9 cellular contexts compared by ENCODE assay signal in the genomic region with DNA sequence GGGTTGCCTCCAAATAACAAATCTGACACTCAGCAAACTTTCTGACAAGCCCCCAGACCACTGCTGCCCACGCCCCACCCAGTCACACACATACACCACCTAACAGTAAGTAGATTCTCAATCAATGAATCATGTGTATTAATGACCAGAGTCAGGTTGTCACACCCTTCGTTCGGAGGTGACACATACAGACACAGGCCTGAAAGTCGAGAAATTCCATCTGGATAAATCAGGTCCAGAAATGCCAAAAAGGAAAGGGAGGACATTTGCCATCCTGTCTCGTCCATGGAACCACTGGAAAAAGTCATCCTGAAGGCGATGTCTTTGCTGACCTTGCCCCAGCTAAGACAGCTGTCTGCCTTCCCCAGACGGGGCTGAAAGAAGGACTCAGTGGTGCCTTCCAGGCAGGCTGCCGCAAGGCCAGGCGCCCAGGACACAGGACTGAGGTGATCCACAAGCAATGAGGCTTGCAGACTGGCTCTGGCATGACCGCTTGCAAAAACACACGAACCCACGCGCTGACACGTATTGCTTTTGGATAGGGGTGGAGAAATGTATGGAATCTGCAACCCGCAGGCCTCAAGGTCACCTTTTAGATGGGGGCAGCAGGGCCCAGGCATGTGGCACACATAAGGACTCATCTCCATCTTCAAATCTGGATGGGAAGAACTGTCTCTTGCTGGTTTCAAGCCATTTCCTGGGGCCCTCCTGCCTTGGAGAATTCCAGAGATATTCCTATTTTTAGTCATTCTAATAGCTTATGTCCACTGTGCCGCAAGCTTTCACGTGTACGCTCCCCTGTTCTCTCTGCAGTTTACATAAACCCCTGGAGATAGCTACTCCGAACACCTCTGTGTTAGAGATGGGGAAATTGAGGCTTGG. TPM values are rescaled to one million over a fixed set of nuclear protein-coding genes. Genes with fewer than 3 reads are reported as not detected.
A peak's percentile ranks its signal among the peaks of the same experiment; 100 is the strongest.
DNase-seq lines count a peak whose midpoint lies in the region; ATAC-seq, FAIRE-seq and TF ChIP-seq lines count a peak whose summit lies in the region.
"Had no signal": no experiment of that assay in that cellular context is flagged by ENCODE, and none has a peak within 500 bp of the region (broad histone marks: within the 10 kb centered on the region; RNA-seq: fewer than 3 reads in every experiment).

No MANE protein-coding gene starts in this region.

- H3K4me1 ChIP-seq in Karpas-422 (ENCODE audit: low read length) (peaks cover 93% of the 10 kb centered on the region), mucosa of stomach (ENCODE audit: control insufficient read depth, insufficient read depth, low read length) (peaks cover 55% of the 10 kb centered on the region)

- H3K9me3 ChIP-seq in Karpas-422 (ENCODE audit: low read length) = no peaks in the 10 kb centered on the region
- H3K9me3 ChIP-seq in mucosa of stomach (ENCODE audit: control insufficient read depth, low read length) = no peaks in the 10 kb centered on the region

- H3K9me2 ChIP-seq in Karpas-422 (replicated peaks; ENCODE audit: insufficient read depth, low read length) = no peaks in the 10 kb centered on the region

- TF ChIP-seq CTCF in AG10803 (conservative IDR thresholded peaks at IDR 0.05; ENCODE audit: low read length) (no peak; the same call in 1 of the 2 replicates), bronchial epithelial cell (IDR thresholded peaks at IDR 0.05; ENCODE audit: insufficient read depth, low read length, severe bottlenecking) (no peak), nephron progenitor cell (IDR thresholded peaks at IDR 0.05) (no peak)

- DNase-seq in AG10803 (ENCODE audit: low read depth) (peak; percentile 76), Karpas-422 (peak; percentile 39), bronchial epithelial cell (ENCODE audit: low read depth) (peak; percentile 57), NCI-H1417 (lab: John Stamatoyannopoulos, UW) (no peak), nephron progenitor cell (no peak)

- H3K27me3 Mint-ChIP-seq in nephron progenitor cell (ENCODE audit: low read depth, poor library complexity) = peaks cover 23% of the 10 kb centered on the region

- H3K4me3 ChIP-seq in AG10803 (ENCODE audit: low read length) (no peak overlapping the region), Karpas-422 (ENCODE audit: low read length) (no peak overlapping the region), bronchial epithelial cell (ENCODE audit: low read depth, low read length) (no peak overlapping the region), mucosa of stomach (ENCODE audit: low read length) (no peak overlapping the region)

- no peak overlapping the region for H3K4me3 Mint-ChIP-seq in nephron progenitor cell

- H3K9me3 Mint-ChIP-seq in nephron progenitor cell = peaks cover 9% of the 10 kb centered on the region

- peaks cover 18% of the 10 kb centered on the region; the same call in 1 of the 2 replicates for H4K20me1 ChIP-seq in Karpas-422 (ENCODE audit: insufficient read depth, low read depth, low read length)

- H3K27ac Mint-ChIP-seq in nephron progenitor cell = no peak overlapping the region

- no peak for FAIRE-seq in bronchial epithelial cell (lab: Jason Lieb, UNC)
- FAIRE-seq: endometrium had no signal

- H3K36me3 ChIP-seq in Karpas-422 (ENCODE audit: insufficient read depth, low read length) (peaks cover 24% of the 10 kb centered on the region; the same call in 1 of the 2 replicates), bronchial epithelial cell (ENCODE audit: control insufficient read depth, insufficient read depth, low read length) (no peaks in the 10 kb centered on the region), mucosa of stomach (ENCODE audit: control insufficient read depth, insufficient read depth, low read length) (no peaks in the 10 kb centered on the region)

- H3K9ac ChIP-seq in Karpas-422 (ENCODE audit: low read length) (no peak overlapping the region), mucosa of stomach (ENCODE audit: low read length) (peak overlapping the region; percentile 9)

- peaks cover 100% of the 10 kb centered on the region for H3K79me2 ChIP-seq in Karpas-422 (ENCODE audit: low read length)

- no peak overlapping the region for H2AFZ ChIP-seq in Karpas-422 (ENCODE audit: low read length)

- H3K27ac ChIP-seq in Karpas-422 (ENCODE audit: low read length) = no peak overlapping the region

- H3K27me3 ChIP-seq in Karpas-422 (ENCODE audit: low read length) (no peaks in the 10 kb centered on the region), bronchial epithelial cell (ENCODE audit: control insufficient read depth, insufficient read depth, low read length) (no peaks in the 10 kb centered on the region), mucosa of stomach (ENCODE audit: control insufficient read depth, insufficient read depth, low read length) (no peaks in the 10 kb centered on the region)

- H3K4me1 Mint-ChIP-seq in nephron progenitor cell = peaks cover 48% of the 10 kb centered on the region

- no peak overlapping the region for H3K4me2 ChIP-seq in Karpas-422 (ENCODE audit: low read depth, low read length, poor library complexity, severe bottlenecking)

- H3K36me3 Mint-ChIP-seq in nephron progenitor cell (ENCODE audit: low read depth) = no peaks in the 10 kb centered on the region

- ATAC-seq in GM19455 (IDR thresholded peaks at IDR 0.05; ENCODE audit: unreplicated experiment) (no peak), HG02610 (IDR thresholded peaks at IDR 0.05; ENCODE audit: unreplicated experiment) (no peak)

RNA-seq across cellular contexts. Expression of gene NFATC2, which starts 9.0 kb away (rescaled TPM):
- 22.5 and 32.3 TPM in 2 replicates for total RNA-seq in Karpas-422 (2014; rRNA removed; shearing (Covaris generic); ENCODE audit: low replicate concordance)
- under 0.01 TPM in 1 of 2 replicates, not detected in the other for total RNA-seq in bronchial epithelial cell

Comparison
In these comparisons a context has a peak if more than half of its experiments do, and no peak if none do; other contexts are left out.
1. DNase-seq: peak in AG10803 (single experiment), Karpas-422 (single experiment) and bronchial epithelial cell (single experiment); none in NCI-H1417 (0 of 3) and nephron progenitor cell (single experiment).
2. RNA of gene NFATC2, which starts 9.0 kb away (total RNA-seq): 22.5 to 32.3 TPM in Karpas-422; under 0.01 TPM in bronchial epithelial cell; every median in the first group is over 10 times any median in the second.